Comparison of ENCODE assay signal across 8 cellular contexts in genomic region chr6:41503841-41504525, GRCh38. TPM values are rescaled to one million over a fixed set of nuclear protein-coding genes. Genes with fewer than 3 reads are reported as not detected.
DNase-seq lines count a peak whose midpoint lies in the region; ATAC-seq lines count a peak whose summit lies in the region.

No MANE protein-coding gene starts in this region.

- in situ Hi-C loops in GM23248 (cut with MboI), result no loop called here

- H3K4me1 ChIP-seq in BLaER1 (peaks cover 40% of the 10 kb centered on the region), GM23248 (ENCODE audit: insufficient read depth) (no peaks in the 10 kb centered on the region)

- H2AFZ ChIP-seq in GM23248, result peak overlapping the region; percentile 77; the same call in 1 of the 2 replicates

- H3K36me3 ChIP-seq in BLaER1, result no peaks in the 10 kb centered on the region
- H3K36me3 ChIP-seq in GM23248 (ENCODE audit: low read depth), result no peaks in the 10 kb centered on the region

- H3K27me3 ChIP-seq in BLaER1, result peaks cover 42% of the 10 kb centered on the region
- H3K27me3 ChIP-seq in GM23248 (replicated peaks; ENCODE audit: insufficient read depth), result peaks cover 31% of the 10 kb centered on the region

- H3F3A ChIP-seq in GM23248 (ENCODE audit: insufficient read depth), result no peaks in the 10 kb centered on the region

- H3K9me3 Mint-ChIP-seq in activated naive CD8-positive, alpha-beta T cell (ENCODE audit: low read depth), result no peaks in the 10 kb centered on the region
- H3K9me3 Mint-ChIP-seq in stimulated activated effector memory CD8-positive, alpha-beta T cell treated with anti-CD3 and anti-CD28 coated beads, Interleukin-12 subunit alpha, Interleukin-12 subunit beta, amount 100 ng/mL, for 72 hours, result no peaks in the 10 kb centered on the region

- H3K36me3 Mint-ChIP-seq in activated naive CD8-positive, alpha-beta T cell, result no peaks in the 10 kb centered on the region
- H3K36me3 Mint-ChIP-seq in stimulated activated effector memory CD8-positive, alpha-beta T cell treated with anti-CD3 and anti-CD28 coated beads, Interleukin-12 subunit alpha, Interleukin-12 subunit beta, amount 100 ng/mL, for 72 hours, result no peaks in the 10 kb centered on the region

- no peaks in the 10 kb centered on the region for H3K9me2 ChIP-seq in GM23248 (ENCODE audit: insufficient read depth)

- H3K9ac ChIP-seq in BLaER1 (no peak overlapping the region; the same call in 1 of the 2 replicates), GM23248 (peak overlapping the region; percentile 21; the same call in 1 of the 2 replicates)

- H3K9me3 ChIP-seq in BLaER1, result no peaks in the 10 kb centered on the region
- no peaks in the 10 kb centered on the region for H3K9me3 ChIP-seq in GM23248 (ENCODE audit: low read depth)

- 8% methylated on average over 47 to 55 of the region's 55 CpGs for WGBS in GM23248 (ENCODE audit: low coverage in 1 of 2, low lambda C conversion rate in 2 of 2, missing lambda C conversion rate in 2 of 2), 2 experiments

- no peak overlapping the region for H3K27ac ChIP-seq in BLaER1
- H3K27ac ChIP-seq in GM23248, result no peak overlapping the region

- peaks cover 15% of the 10 kb centered on the region; the same call in 1 of the 2 replicates for H4K20me1 ChIP-seq in BLaER1
- no peaks in the 10 kb centered on the region for H4K20me1 ChIP-seq in GM23248 (ENCODE audit: insufficient read depth)

- no peaks in the 10 kb centered on the region for H3K79me2 ChIP-seq in GM23248 (ENCODE audit: insufficient read depth)

- H3K27me3 Mint-ChIP-seq in activated naive CD8-positive, alpha-beta T cell, result peaks cover 34% of the 10 kb centered on the region

- H3K4me1 Mint-ChIP-seq in activated naive CD8-positive, alpha-beta T cell (ENCODE audit: low read depth), result peaks cover 19% of the 10 kb centered on the region
- peaks cover 30% of the 10 kb centered on the region for H3K4me1 Mint-ChIP-seq in stimulated activated effector memory CD8-positive, alpha-beta T cell treated with anti-CD3 and anti-CD28 coated beads, Interleukin-12 subunit alpha, Interleukin-12 subunit beta, amount 100 ng/mL, for 72 hours

- DNase-seq in GM23248 (peak; percentile 34), iPS-NIHi7 (ENCODE audit: extremely low spot score) (peak; percentile 41), SIG-M5 treated with dmso at 0.1 percent for 504 hours (lab: John Stamatoyannopoulos, UW; ENCODE audit: unreplicated experiment) (no peak), SIG-M5 (lab: John Stamatoyannopoulos, UW) (no peak)
- no peak for DNase-seq in stimulated activated effector memory CD8-positive, alpha-beta T cell treated with anti-CD3 and anti-CD28 coated beads, Interleukin-12 subunit alpha, Interleukin-12 subunit beta, amount 100 ng/mL, for 72 hours (ENCODE audit: low spot score in 2 of 2)

- H3K4me2 ChIP-seq in BLaER1 (peak overlapping the region; percentile 97), GM23248 (ENCODE audit: unreplicated experiment) (peak overlapping the region; percentile 68)

- ATAC-seq in stimulated activated effector memory CD8-positive, alpha-beta T cell treated with anti-CD3 and anti-CD28 coated beads, Interleukin-12 subunit alpha, Interleukin-12 subunit beta, amount 100 ng/mL, for 72 hours, result peak; percentile 66
- no peak for ATAC-seq in GM21367 (IDR thresholded peaks at IDR 0.05; ENCODE audit: unreplicated experiment)

- H3K4me3 ChIP-seq in BLaER1, result no peak overlapping the region
- peak overlapping the region; percentile 65 for H3K4me3 ChIP-seq in GM23248

- peak overlapping the region; percentile 91 for H3K4me3 Mint-ChIP-seq in activated naive CD8-positive, alpha-beta T cell
- peak overlapping the region; percentile 70 for H3K4me3 Mint-ChIP-seq in stimulated activated effector memory CD8-positive, alpha-beta T cell treated with anti-CD3 and anti-CD28 coated beads, Interleukin-12 subunit alpha, Interleukin-12 subunit beta, amount 100 ng/mL, for 72 hours

- H3K27ac Mint-ChIP-seq in activated naive CD8-positive, alpha-beta T cell, result no peak overlapping the region
- H3K27ac Mint-ChIP-seq in stimulated activated effector memory CD8-positive, alpha-beta T cell treated with anti-CD3 and anti-CD28 coated beads, Interleukin-12 subunit alpha, Interleukin-12 subunit beta, amount 100 ng/mL, for 72 hours, result peak overlapping the region; percentile 4

RNA-seq across cellular contexts. Expression of gene FOXP4, which starts 42.2 kb away (rescaled TPM):
- total RNA-seq in GM23248 (2014; rRNA removed; shearing (Covaris generic)), result 3.9 and 5.4 TPM in 2 replicates
- polyA plus RNA-seq in GM23248 (2016; fragmentation: Nextera tagmentation; extraction: Ambion mirVana), result 1.1 and 1.4 TPM in 2 replicates

Comparison
In these comparisons a context has a peak if more than half of its experiments do, and no peak if none do; other contexts are left out.
1. DNase-seq: peak in GM23248 (single experiment) and iPS-NIHi7 (single experiment); none in stimulated activated effector memory CD8-positive, alpha-beta T cell treated with anti-CD3 and anti-CD28 coated beads, Interleukin-12 subunit alpha, Interleukin-12 subunit beta, amount 100 ng/mL, for 72 hours (0 of 2), SIG-M5 treated with dmso at 0.1 percent for 504 hours (single experiment) and SIG-M5 (single experiment).